ENCODE assay signal across 1 cellular context in the genomic region with DNA sequence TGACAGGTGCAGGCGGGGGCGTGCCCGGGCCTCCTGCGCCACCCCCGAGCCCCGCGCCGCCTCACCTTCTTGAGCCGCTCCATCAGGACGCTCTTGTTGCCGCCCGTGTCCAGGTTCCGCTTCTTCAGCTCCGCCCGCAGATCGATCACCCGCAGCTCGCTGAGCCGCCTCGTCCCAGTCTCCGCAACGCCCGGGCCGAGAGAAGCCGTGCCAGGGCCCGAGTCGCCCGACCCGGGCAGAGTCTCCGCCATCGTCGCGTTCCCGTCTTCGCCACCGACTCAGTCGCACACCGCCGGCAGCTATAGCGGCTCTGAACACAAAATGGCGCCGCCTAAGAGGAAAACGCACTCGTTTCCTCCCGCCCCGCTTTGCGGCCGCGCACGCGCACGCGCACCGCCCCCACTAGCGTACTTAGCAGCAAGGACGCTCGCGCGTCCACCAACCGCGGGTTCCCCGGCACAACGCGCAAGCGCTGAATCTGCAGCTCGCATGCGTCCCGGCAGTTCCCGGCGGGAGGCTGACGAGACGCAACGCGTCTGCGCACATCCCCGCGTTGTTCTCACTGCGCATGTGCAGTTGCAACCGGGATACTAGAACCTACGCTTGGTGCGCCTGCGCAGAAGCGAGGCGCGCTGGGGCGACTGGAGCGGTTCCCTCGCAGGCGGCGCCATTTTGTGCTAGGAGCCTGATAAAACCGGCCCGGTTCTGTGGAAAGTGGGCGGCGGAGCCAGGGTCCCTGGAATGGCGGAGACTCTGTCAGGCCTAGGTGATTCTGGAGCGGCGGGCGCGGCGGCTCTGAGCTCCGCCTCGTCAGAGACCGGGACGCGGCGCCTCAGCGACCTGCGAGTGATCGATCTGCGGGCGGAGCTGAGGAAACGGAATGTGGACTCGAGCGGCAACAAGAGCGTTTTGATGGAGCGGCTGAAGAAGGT.
A peak's percentile ranks its signal among the peaks of the same experiment; 100 is the strongest.
TF ChIP-seq lines count a peak whose summit lies in the region.

SAFB (plus strand) TSS at position 619 of the 932 bp plus-strand sequence; CDS start at position 742, 123 bp downstream.
SAFB2 (minus strand) TSS at position 312 of the 932 bp plus-strand sequence; CDS start at position 251, 61 bp downstream.

TF ChIP-seq in HepG2, 621 proteins besides CTCF, POLR2A, EP300 and RAD21 (continued from another document and continues in another):
- TF ChIP-seq AHDC1 (CRISPR knock-in tag; IDR thresholded peaks at IDR 0.05; ENCODE audit: borderline replicate concordance) (peak; percentile 30; the same call in 1 of the 2 replicates), ZBTB8A (CRISPR knock-in tag; IDR thresholded peaks at IDR 0.05; ENCODE audit: borderline replicate concordance, low read depth) (0 out of 2 replicates have a peak, but pooled peaks have one; percentile 29), NR2F2 (IDR thresholded peaks at IDR 0.05; ENCODE audit: borderline replicate concordance, low read depth) (no peak), RNF2 (conservative IDR thresholded peaks at IDR 0.05; ENCODE audit: low read depth) (0 out of 2 replicates have a peak, but pooled peaks have one; percentile 29), ZNF816 (CRISPR knock-in tag; IDR thresholded peaks at IDR 0.05; ENCODE audit: borderline replicate concordance) (peak; percentile 80; the same call in 1 of the 2 replicates), MXI1 (IDR thresholded peaks at IDR 0.05; ENCODE audit: borderline replicate concordance, low read depth, low read length) (peak; percentile 90; the same call in 1 of the 3 replicates), IRF2 (CRISPR knock-in tag; IDR thresholded peaks at IDR 0.05) (peak; percentile 59; the same call in 1 of the 2 replicates), ZNF839 (CRISPR knock-in tag; IDR thresholded peaks at IDR 0.05; ENCODE audit: borderline replicate concordance) (no peak), ZNF547 (CRISPR knock-in tag; IDR thresholded peaks at IDR 0.05) (peak; percentile 92), NONO (IDR thresholded peaks at IDR 0.05) (no peak), NONO (CRISPR knock-in tag; conservative IDR thresholded peaks at IDR 0.05) (peak; percentile 75), CBX1 (IDR thresholded peaks at IDR 0.05; ENCODE audit: low read depth) (peak; percentile 32), ARNT (IDR thresholded peaks at IDR 0.05) (no peak), ZSCAN20 (CRISPR knock-in tag; IDR thresholded peaks at IDR 0.05; ENCODE audit: borderline replicate concordance) (peak; percentile 58), MED13 (CRISPR knock-in tag; IDR thresholded peaks at IDR 0.05) (peak; percentile 88), HNF1A (IDR thresholded peaks at IDR 0.05; ENCODE audit: low read depth) (no peak), HNF1A (CRISPR knock-in tag; IDR thresholded peaks at IDR 0.05; ENCODE audit: borderline replicate concordance) (peak; percentile 2; the same call in 1 of the 2 replicates), ZSCAN9 (CRISPR knock-in tag; IDR thresholded peaks at IDR 0.05; ENCODE audit: borderline replicate concordance) (peak; percentile 74; the same call in 1 of the 2 replicates), SMAD1 (CRISPR knock-in tag; IDR thresholded peaks at IDR 0.05; ENCODE audit: borderline replicate concordance, low read depth) (no peak), ZNF790 (CRISPR knock-in tag; IDR thresholded peaks at IDR 0.05; ENCODE audit: borderline replicate concordance) (no peak), MLX (CRISPR knock-in tag; IDR thresholded peaks at IDR 0.05) (0 out of 2 replicates have a peak, but pooled peaks have one; percentile 17), KDM4B (CRISPR knock-in tag; IDR thresholded peaks at IDR 0.05) (peak; percentile 55; the same call in 1 of the 2 replicates), ZNF619 (CRISPR knock-in tag; IDR thresholded peaks at IDR 0.05) (0 out of 2 replicates have a peak, but pooled peaks have one; percentile 29), DMAP1 (CRISPR knock-in tag; IDR thresholded peaks at IDR 0.05) (peak; percentile 92), MAFK (conservative IDR thresholded peaks at IDR 0.05 in 1 of 2, IDR thresholded peaks at IDR 0.05 in 1 of 2; ENCODE audit: low read length in 2 of 2) (no peak), ZNF205 (CRISPR knock-in tag; IDR thresholded peaks at IDR 0.05) (peak; percentile 62; the same call in 1 of the 2 replicates), ZNF280B (CRISPR knock-in tag; IDR thresholded peaks at IDR 0.05; ENCODE audit: borderline replicate concordance) (peak; percentile 43), ZNF280D (CRISPR knock-in tag; IDR thresholded peaks at IDR 0.05) (0 out of 2 replicates have a peak, but pooled peaks have one; percentile 12), FOXO1 (CRISPR knock-in tag; IDR thresholded peaks at IDR 0.05) (0 out of 2 replicates have a peak, but pooled peaks have one; percentile 13)
- TF ChIP-seq, protein P1, sequence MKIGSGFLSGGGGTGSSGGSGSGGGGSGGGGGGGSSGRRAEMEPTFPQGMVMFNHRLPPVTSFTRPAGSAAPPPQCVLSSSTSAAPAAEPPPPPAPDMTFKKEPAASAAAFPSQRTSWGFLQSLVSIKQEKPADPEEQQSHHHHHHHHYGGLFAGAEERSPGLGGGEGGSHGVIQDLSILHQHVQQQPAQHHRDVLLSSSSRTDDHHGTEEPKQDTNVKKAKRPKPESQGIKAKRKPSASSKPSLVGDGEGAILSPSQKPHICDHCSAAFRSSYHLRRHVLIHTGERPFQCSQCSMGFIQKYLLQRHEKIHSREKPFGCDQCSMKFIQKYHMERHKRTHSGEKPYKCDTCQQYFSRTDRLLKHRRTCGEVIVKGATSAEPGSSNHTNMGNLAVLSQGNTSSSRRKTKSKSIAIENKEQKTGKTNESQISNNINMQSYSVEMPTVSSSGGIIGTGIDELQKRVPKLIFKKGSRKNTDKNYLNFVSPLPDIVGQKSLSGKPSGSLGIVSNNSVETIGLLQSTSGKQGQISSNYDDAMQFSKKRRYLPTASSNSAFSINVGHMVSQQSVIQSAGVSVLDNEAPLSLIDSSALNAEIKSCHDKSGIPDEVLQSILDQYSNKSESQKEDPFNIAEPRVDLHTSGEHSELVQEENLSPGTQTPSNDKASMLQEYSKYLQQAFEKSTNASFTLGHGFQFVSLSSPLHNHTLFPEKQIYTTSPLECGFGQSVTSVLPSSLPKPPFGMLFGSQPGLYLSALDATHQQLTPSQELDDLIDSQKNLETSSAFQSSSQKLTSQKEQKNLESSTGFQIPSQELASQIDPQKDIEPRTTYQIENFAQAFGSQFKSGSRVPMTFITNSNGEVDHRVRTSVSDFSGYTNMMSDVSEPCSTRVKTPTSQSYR (CRISPR knock-in tag; IDR thresholded peaks at IDR 0.05; ENCODE audit: borderline replicate concordance) = peak; percentile 55; the same call in 1 of the 2 replicates
- TF ChIP-seq, protein P2, sequence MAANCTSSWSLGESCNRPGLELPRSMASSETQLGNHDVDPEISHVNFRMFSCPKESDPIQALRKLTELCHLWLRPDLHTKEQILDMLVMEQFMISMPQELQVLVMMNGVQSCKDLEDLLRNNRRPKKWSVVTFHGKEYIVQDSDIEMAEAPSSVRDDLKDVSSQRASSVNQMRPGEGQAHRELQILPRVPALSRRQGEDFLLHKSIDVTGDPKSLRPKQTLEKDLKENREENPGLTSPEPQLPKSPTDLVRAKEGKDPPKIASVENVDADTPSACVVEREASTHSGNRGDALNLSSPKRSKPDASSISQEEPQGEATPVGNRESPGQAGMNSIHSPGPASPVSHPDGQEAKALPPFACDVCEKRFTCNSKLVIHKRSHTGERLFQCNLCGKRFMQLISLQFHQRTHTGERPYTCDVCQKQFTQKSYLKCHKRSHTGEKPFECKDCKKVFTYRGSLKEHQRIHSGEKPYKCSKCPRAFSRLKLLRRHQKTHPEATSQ (CRISPR knock-in tag; IDR thresholded peaks at IDR 0.05; ENCODE audit: borderline replicate concordance) = peak; percentile 41; the same call in 1 of the 2 replicates
